11 cellular contexts compared by ENCODE assay signal in the genomic region with DNA sequence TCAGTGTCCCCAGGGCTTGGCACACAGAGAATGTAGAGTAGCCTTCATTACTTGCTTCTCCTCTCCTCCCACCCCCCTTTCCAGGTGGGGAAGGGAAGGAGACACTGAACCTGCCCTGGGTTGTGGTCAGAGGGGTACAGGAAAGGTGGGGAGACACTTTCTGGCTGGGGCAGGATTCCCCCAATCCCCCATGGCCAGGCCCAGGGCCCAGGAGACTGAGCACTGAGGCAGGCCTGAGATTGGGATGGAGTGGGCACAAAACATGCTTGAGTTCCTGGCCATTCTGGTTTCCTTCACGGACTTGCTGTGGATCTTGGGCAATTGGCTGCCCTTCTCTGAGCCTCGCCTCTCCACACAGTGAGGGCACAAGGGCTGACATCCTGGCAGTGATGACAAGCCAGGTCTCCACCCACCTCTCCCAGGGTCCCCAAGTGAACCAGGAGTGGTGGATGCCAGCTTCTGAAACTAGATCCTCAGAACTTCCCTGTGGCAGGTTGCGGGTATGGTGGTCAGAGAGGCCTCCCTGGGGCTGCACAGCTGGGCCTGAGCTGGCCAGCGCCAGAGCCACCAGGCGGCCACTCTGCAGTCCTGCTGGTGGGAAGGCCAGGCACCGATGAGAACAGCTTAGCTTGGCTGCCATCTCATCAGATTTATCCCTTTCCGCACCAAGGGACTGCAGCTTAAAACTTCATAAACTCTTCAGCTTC. TPM values are rescaled to one million over a fixed set of nuclear protein-coding genes. Genes with fewer than 3 reads are reported as not detected.
DNase-seq lines count a peak whose midpoint lies in the region; ATAC-seq, FAIRE-seq and TF ChIP-seq lines count a peak whose summit lies in the region.
"Had no signal": no experiment of that assay in that cellular context is flagged by ENCODE, and none has a peak within 500 bp of the region (broad histone marks: within the 10 kb centered on the region; RNA-seq: fewer than 3 reads in every experiment).

No MANE protein-coding gene starts in this region.

- TF ChIP-seq CTCF in HCT116 (IDR thresholded peaks at IDR 0.05 in 2 of 3, conservative IDR thresholded peaks at IDR 0.05 in 1 of 3; ENCODE audit: borderline replicate concordance in 1 of 3, insufficient read depth in 1 of 3, low read depth in 2 of 3, low read length in 2 of 3), result no peak

- H3K4me3 Mint-ChIP-seq in CD4-positive, CD25-positive, alpha-beta regulatory T cell, result peak overlapping the region in 3 of 4 donors; percentile 62 to 86 (median 79)
- peak overlapping the region; percentile 93 for H3K4me3 Mint-ChIP-seq in activated naive CD8-positive, alpha-beta T cell treated with anti-CD3 and anti-CD28 coated beads, Interleukin-2, amount 50 U/mL, for 24 hours
- peak overlapping the region; percentile 50 for H3K4me3 Mint-ChIP-seq in natural killer cell treated with Interleukin-12 subunit alpha and Interleukin-12 subunit beta and Interleukin-15 and Interleukin-18, amount 100 ng/mL, for 72 hours
- peak overlapping the region in 4 of 8 donors; percentile 48 to 92 (median 76) for H3K4me3 Mint-ChIP-seq in CD4-positive, alpha-beta memory T cell

- no peak for ATAC-seq in CD4-positive, CD25-positive, alpha-beta regulatory T cell (ENCODE audit: low read depth in 2 of 2)
- no peak for ATAC-seq in HCT116
- ATAC-seq in activated naive CD8-positive, alpha-beta T cell treated with anti-CD3 and anti-CD28 coated beads, Interleukin-2, amount 50 U/mL, for 24 hours, result no peak
- ATAC-seq in natural killer cell treated with Interleukin-12 subunit alpha and Interleukin-12 subunit beta and Interleukin-15 and Interleukin-18, amount 100 ng/mL, for 72 hours, result no peak
- ATAC-seq in HG02973 (IDR thresholded peaks at IDR 0.05; ENCODE audit: unreplicated experiment), result no peak

- peaks cover 13% of the 10 kb centered on the region for H3K36me3 ChIP-seq in CD4-positive, CD25-positive, alpha-beta regulatory T cell (ENCODE audit: control insufficient read depth, insufficient read depth, low read length)
- H3K36me3 ChIP-seq in HCT116 (ENCODE audit: control insufficient read depth in 1 of 2, insufficient read depth in 2 of 2, low read length in 2 of 2), result peaks cover 12 to 26% of the 10 kb centered on the region in 2 experiments
- peaks cover 9% of the 10 kb centered on the region for H3K36me3 ChIP-seq in CD4-positive, alpha-beta memory T cell (ENCODE audit: insufficient read depth, low read length)

- peaks cover 19% of the 10 kb centered on the region for H3K4me1 ChIP-seq in CD4-positive, CD25-positive, alpha-beta regulatory T cell (ENCODE audit: control insufficient read depth, insufficient read depth, low read length, poor library complexity, severe bottlenecking)
- H3K4me1 ChIP-seq in HCT116 (ENCODE audit: control insufficient read depth in 1 of 2, insufficient read depth in 2 of 2, low read length in 2 of 2), result peaks cover 0 to 11% of the 10 kb centered on the region in 2 experiments; a peak in 2 of 4 replicates
- H3K4me1 ChIP-seq in CD4-positive, alpha-beta memory T cell (ENCODE audit: insufficient read depth, low read length), result peaks cover 12% of the 10 kb centered on the region

- POLR2A ChIA-PET in HCT116 (lab: Charles Lee), result interaction anchor here (1.1 kb wide), 1 partner anchor 30 kb away, joined by 3 read pairs; no protein-coding TSS in a partner anchor
- POLR2A ChIA-PET in CD4-positive, alpha-beta memory T cell (lab: Charles Lee; ENCODE audit: partially characterized antibody), result no interaction called here

- no peak for FAIRE-seq in urothelium cell line (lab: Jason Lieb, UNC)

- H3K9ac ChIP-seq in HCT116 (ENCODE audit: low read length), result no peak overlapping the region

- H3K79me2 ChIP-seq in HCT116 (ENCODE audit: insufficient read depth, low read length), result no peaks in the 10 kb centered on the region

- H3K27me3 Mint-ChIP-seq in CD4-positive, CD25-positive, alpha-beta regulatory T cell, result peaks cover 7% of the 10 kb centered on the region
- no peaks in the 10 kb centered on the region for H3K27me3 Mint-ChIP-seq in activated naive CD8-positive, alpha-beta T cell treated with anti-CD3 and anti-CD28 coated beads, Interleukin-2, amount 50 U/mL, for 24 hours
- peaks cover 3 to 9% of the 10 kb centered on the region in 2 donors for H3K27me3 Mint-ChIP-seq in natural killer cell treated with Interleukin-12 subunit alpha and Interleukin-12 subunit beta and Interleukin-15 and Interleukin-18, amount 100 ng/mL, for 72 hours
- no peaks in the 10 kb centered on the region for H3K27me3 Mint-ChIP-seq in CD4-positive, alpha-beta memory T cell

- no peak for DNase-seq in CD4-positive, CD25-positive, alpha-beta regulatory T cell
- DNase-seq in HCT116 (ENCODE audit: low read depth, low spot score), result no peak
- no peak for DNase-seq in activated naive CD8-positive, alpha-beta T cell treated with anti-CD3 and anti-CD28 coated beads, Interleukin-2, amount 50 U/mL, for 24 hours
- no peak for DNase-seq in natural killer cell treated with Interleukin-12 subunit alpha and Interleukin-12 subunit beta and Interleukin-15 and Interleukin-18, amount 100 ng/mL, for 72 hours (ENCODE audit: low spot score)
- DNase-seq in CD4-positive, alpha-beta memory T cell, result no peak
- DNase-seq in ureter (ENCODE audit: low spot score), result no peak
- DNase-seq in urothelium cell line (ENCODE audit: low spot score), result no peak
- DNase-seq: DMS53, NCI-H1105 treated with DMSO at 0.1 percent for 48 hours had no signal

- H3K4me3 ChIP-seq in CD4-positive, CD25-positive, alpha-beta regulatory T cell (ENCODE audit: low read depth, low read length), result no peak overlapping the region
- H3K4me3 ChIP-seq in HCT116 (replicated peaks in 1 of 2; ENCODE audit: low read depth in 1 of 2, low read length in 2 of 2), result no peak overlapping the region
- H3K4me3 ChIP-seq in CD4-positive, alpha-beta memory T cell (ENCODE audit: low read length in 2 of 2), result no peak overlapping the region

- H3K4me1 Mint-ChIP-seq in CD4-positive, CD25-positive, alpha-beta regulatory T cell, result peaks cover 5 to 29% (median 7%) of the 10 kb centered on the region in 4 donors
- H3K4me1 Mint-ChIP-seq in activated naive CD8-positive, alpha-beta T cell treated with anti-CD3 and anti-CD28 coated beads, Interleukin-2, amount 50 U/mL, for 24 hours, result peaks cover 25% of the 10 kb centered on the region
- peaks cover 24 to 25% of the 10 kb centered on the region in 2 donors for H3K4me1 Mint-ChIP-seq in natural killer cell treated with Interleukin-12 subunit alpha and Interleukin-12 subunit beta and Interleukin-15 and Interleukin-18, amount 100 ng/mL, for 72 hours (ENCODE audit: low read depth in 2 of 2)
- peaks cover 10 to 26% (median 18%) of the 10 kb centered on the region in 4 donors for H3K4me1 Mint-ChIP-seq in CD4-positive, alpha-beta memory T cell

- H3K9me3 ChIP-seq in CD4-positive, CD25-positive, alpha-beta regulatory T cell (ENCODE audit: control insufficient read depth in 2 of 2, low read length in 2 of 2), result no peaks in the 10 kb centered on the region
- no peaks in the 10 kb centered on the region for H3K9me3 ChIP-seq in HCT116 (ENCODE audit: control insufficient read depth in 1 of 2, insufficient read depth in 1 of 2, low read depth in 1 of 2, low read length in 2 of 2)
- H3K9me3 ChIP-seq in CD4-positive, alpha-beta memory T cell (ENCODE audit: control insufficient read depth in 1 of 2, low read length in 2 of 2), result no peaks in the 10 kb centered on the region

- peaks cover 2% of the 10 kb centered on the region for H3K27me3 ChIP-seq in CD4-positive, CD25-positive, alpha-beta regulatory T cell (ENCODE audit: control insufficient read depth, insufficient read depth, low read length)
- H3K27me3 ChIP-seq in HCT116 (ENCODE audit: insufficient read depth, low read length), result no peaks in the 10 kb centered on the region
- H3K27me3 ChIP-seq in CD4-positive, alpha-beta memory T cell (ENCODE audit: insufficient read depth, low read length), result no peaks in the 10 kb centered on the region

- BruUV-seq in HCT116 (replicated peaks; lab: Mats Ljungman, UMichigan), result no TSS peak

- intact Hi-C loops in HCT116 (cut with micrococcal nuclease), result no loop called here
- intact Hi-C loops in CD4-positive, alpha-beta memory T cell (cut with micrococcal nuclease), result no loop called here

- CTCF ChIA-PET in HCT116 (lab: Charles Lee), result no interaction called here
- CTCF ChIA-PET in CD4-positive, alpha-beta memory T cell (lab: Charles Lee; ENCODE audit: partially characterized antibody), result no interaction called here

- TF ChIP-seq POLR2A in HCT116 (IDR thresholded peaks at IDR 0.05; ENCODE audit: borderline replicate concordance, extremely low read depth, insufficient read depth, insufficient read length), result no peak

- H2AFZ ChIP-seq in HCT116 (ENCODE audit: low read depth, low read length, poor library complexity, severe bottlenecking), result no peak overlapping the region

- H3K36me3 Mint-ChIP-seq in CD4-positive, CD25-positive, alpha-beta regulatory T cell, result peaks cover 9% of the 10 kb centered on the region
- H3K36me3 Mint-ChIP-seq in activated naive CD8-positive, alpha-beta T cell treated with anti-CD3 and anti-CD28 coated beads, Interleukin-2, amount 50 U/mL, for 24 hours (ENCODE audit: low read depth), result peaks cover 15% of the 10 kb centered on the region
- H3K36me3 Mint-ChIP-seq in natural killer cell treated with Interleukin-12 subunit alpha and Interleukin-12 subunit beta and Interleukin-15 and Interleukin-18, amount 100 ng/mL, for 72 hours, result peaks cover 5% of the 10 kb centered on the region
- peaks cover 7 to 15% of the 10 kb centered on the region in 2 donors for H3K36me3 Mint-ChIP-seq in CD4-positive, alpha-beta memory T cell

- no peaks in the 10 kb centered on the region for H4K20me1 ChIP-seq in HCT116 (ENCODE audit: insufficient read depth)

- no peak overlapping the region for H3K27ac ChIP-seq in CD4-positive, CD25-positive, alpha-beta regulatory T cell (ENCODE audit: insufficient read depth, low read length, poor library complexity, severe bottlenecking)
- H3K27ac ChIP-seq in HCT116 (ENCODE audit: low read depth, low read length), result 0 out of 2 replicates have a peak overlapping the region, but pooled peaks have one; percentile 18
- H3K27ac ChIP-seq in CD4-positive, alpha-beta memory T cell (ENCODE audit: low read depth, low read length), result no peak overlapping the region
- H3K27ac ChIP-seq: HL-60 had no signal

- H3K9me2 ChIP-seq in HCT116 (ENCODE audit: insufficient read depth), result no peaks in the 10 kb centered on the region

- H3K27ac Mint-ChIP-seq in CD4-positive, CD25-positive, alpha-beta regulatory T cell, result peak overlapping the region in 1 of 3 donors; percentile 69
- H3K27ac Mint-ChIP-seq in activated naive CD8-positive, alpha-beta T cell treated with anti-CD3 and anti-CD28 coated beads, Interleukin-2, amount 50 U/mL, for 24 hours, result peak overlapping the region; percentile 97
- H3K27ac Mint-ChIP-seq in natural killer cell treated with Interleukin-12 subunit alpha and Interleukin-12 subunit beta and Interleukin-15 and Interleukin-18, amount 100 ng/mL, for 72 hours, result peak overlapping the region in 1 of 2 donors; percentile 32
- no peak overlapping the region for H3K27ac Mint-ChIP-seq in CD4-positive, alpha-beta memory T cell

- H3K9me3 Mint-ChIP-seq in CD4-positive, CD25-positive, alpha-beta regulatory T cell, result no peaks in the 10 kb centered on the region
- H3K9me3 Mint-ChIP-seq in activated naive CD8-positive, alpha-beta T cell treated with anti-CD3 and anti-CD28 coated beads, Interleukin-2, amount 50 U/mL, for 24 hours, result no peaks in the 10 kb centered on the region
- no peaks in the 10 kb centered on the region for H3K9me3 Mint-ChIP-seq in natural killer cell treated with Interleukin-12 subunit alpha and Interleukin-12 subunit beta and Interleukin-15 and Interleukin-18, amount 100 ng/mL, for 72 hours
- no peaks in the 10 kb centered on the region for H3K9me3 Mint-ChIP-seq in CD4-positive, alpha-beta memory T cell

- RAD21 ChIA-PET in HCT116 (lab: Charles Lee; ENCODE audit: low non-redundant PET in 1 of 2, low total read pairs in 2 of 2, uncharacterized antibody in 2 of 2, unreplicated experiment in 2 of 2), result no interaction called here

- no peak for TF ChIP-seq RAD21 in HCT116 (IDR thresholded peaks at IDR 0.05; ENCODE audit: low read depth)

- H3K4me2 ChIP-seq in HCT116 (ENCODE audit: low read length), result no peak overlapping the region

RNA-seq across cellular contexts. Expression of gene ZNF629, which starts 9.3 kb away (rescaled TPM):
- total RNA-seq in CD4-positive, CD25-positive, alpha-beta regulatory T cell, result 0.49 TPM
- under 1 TPM; 0.23 to 0.79 (median 0.39) TPM for polyA plus RNA-seq in CD4-positive, CD25-positive, alpha-beta regulatory T cell
- total RNA-seq in HCT116 (2021; ENCODE audit: unreplicated experiment) (18.4 TPM), ureter (21.6 TPM)
- polyA plus RNA-seq in HCT116 (2012), result 7.7 and 10.2 TPM in 2 replicates
- 1 to 10 TPM in 1 of 2 donors, under 1 TPM in 1; 0.98 to 3.8 TPM for total RNA-seq in natural killer cell treated with Interleukin-12 subunit alpha and Interleukin-12 subunit beta and Interleukin-15 and Interleukin-18, amount 100 ng/mL, for 72 hours
- total RNA-seq in CD4-positive, alpha-beta memory T cell, result 1 to 10 TPM; 4.7 to 5.4 TPM
- under 1 TPM; 0.07 to 0.94 TPM for polyA plus RNA-seq in CD4-positive, alpha-beta memory T cell

RNA-seq across cellular contexts. Expression of gene RNF40, which starts 15.6 kb away (rescaled TPM):
- 66.2 TPM for total RNA-seq in CD4-positive, CD25-positive, alpha-beta regulatory T cell
- 10 to 100 TPM; 19.0 to 26.9 (median 22.9) TPM for polyA plus RNA-seq in CD4-positive, CD25-positive, alpha-beta regulatory T cell
- total RNA-seq in HCT116 (2021; ENCODE audit: unreplicated experiment) (90.3 TPM), ureter (133 TPM)
- polyA plus RNA-seq in HCT116 (2012), result 58.1 and 67.6 TPM in 2 replicates
- 100 to 1,000 TPM; 120 to 161 TPM for total RNA-seq in natural killer cell treated with Interleukin-12 subunit alpha and Interleukin-12 subunit beta and Interleukin-15 and Interleukin-18, amount 100 ng/mL, for 72 hours
- total RNA-seq in CD4-positive, alpha-beta memory T cell, result 100 to 1,000 TPM; 101 to 109 TPM
- 10 to 100 TPM; 16.6 to 52.4 TPM for polyA plus RNA-seq in CD4-positive, alpha-beta memory T cell

RNA-seq across cellular contexts. Expression of gene CFAP119, which starts 15.9 kb away (rescaled TPM):
- total RNA-seq in CD4-positive, CD25-positive, alpha-beta regulatory T cell, result 1.8 TPM
- 1 to 10 TPM in 1 of 4 donors, under 1 TPM in 2, not detected in 1; 0.23 to 1.5 (median 0.59) TPM for polyA plus RNA-seq in CD4-positive, CD25-positive, alpha-beta regulatory T cell
- total RNA-seq in HCT116 (2021; ENCODE audit: unreplicated experiment), result 12.6 TPM
- polyA plus RNA-seq in HCT116 (2012), result 8.8 and 10.3 TPM in 2 replicates
- 10 to 100 TPM in 1 of 2 donors, 1 to 10 TPM in 1; 3.4 to 17.0 TPM for total RNA-seq in natural killer cell treated with Interleukin-12 subunit alpha and Interleukin-12 subunit beta and Interleukin-15 and Interleukin-18, amount 100 ng/mL, for 72 hours
- 1 to 10 TPM; 2.6 to 3.4 TPM for total RNA-seq in CD4-positive, alpha-beta memory T cell
- polyA plus RNA-seq in CD4-positive, alpha-beta memory T cell, result under 1 TPM; 0.22 to 0.42 TPM
- 8.7 TPM for total RNA-seq in ureter

RNA-seq across cellular contexts. Expression of gene PHKG2, which starts 29.5 kb away (rescaled TPM):
- 43.9 TPM for total RNA-seq in CD4-positive, CD25-positive, alpha-beta regulatory T cell
- polyA plus RNA-seq in CD4-positive, CD25-positive, alpha-beta regulatory T cell, result 10 to 100 TPM; 39.5 to 48.5 (median 44.7) TPM
- 32.6 TPM for total RNA-seq in HCT116 (2021; ENCODE audit: unreplicated experiment)
- 26.1 and 28.6 TPM in 2 replicates for polyA plus RNA-seq in HCT116 (2012)
- 10 to 100 TPM; 50.2 to 63.8 TPM for total RNA-seq in natural killer cell treated with Interleukin-12 subunit alpha and Interleukin-12 subunit beta and Interleukin-15 and Interleukin-18, amount 100 ng/mL, for 72 hours
- 10 to 100 TPM; 54.1 to 54.9 TPM for total RNA-seq in CD4-positive, alpha-beta memory T cell
- 10 to 100 TPM; 42.0 to 63.5 TPM for polyA plus RNA-seq in CD4-positive, alpha-beta memory T cell
- total RNA-seq in ureter, result 35.9 TPM
